ENCODE assay signal across 25 cellular contexts in the genomic region with DNA sequence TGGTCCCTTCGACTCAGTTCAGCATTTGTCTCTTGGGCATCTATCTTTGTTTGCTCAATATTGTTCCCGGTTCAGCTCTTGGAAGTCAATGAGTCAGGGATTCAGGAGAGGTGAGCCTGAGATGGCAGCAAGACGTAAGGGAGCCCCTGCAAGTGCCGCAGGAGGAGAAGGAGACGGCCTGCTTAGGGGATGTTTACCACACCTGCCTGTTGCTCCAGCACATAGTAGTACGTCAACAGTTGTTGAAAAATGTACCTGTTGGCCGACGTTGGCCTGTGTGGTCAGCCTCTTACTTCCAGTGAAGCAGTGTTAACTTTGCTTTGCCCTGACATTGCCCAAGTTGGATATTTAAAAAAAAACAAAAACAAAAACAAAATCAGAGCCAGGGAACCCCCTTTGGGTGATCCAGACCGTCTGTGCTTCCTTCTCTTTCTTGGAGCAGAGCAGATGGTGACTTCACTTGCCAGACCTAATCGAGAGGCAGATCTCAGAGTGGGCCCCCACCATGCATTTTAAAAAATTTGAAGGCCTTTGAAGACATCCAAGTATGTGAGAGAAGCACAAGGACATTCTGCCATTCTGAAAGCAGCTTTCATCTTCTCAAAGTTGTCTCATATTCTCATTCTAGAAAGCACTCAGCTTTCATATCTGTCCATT.
"Had no signal": no experiment of that assay in that cellular context is flagged by ENCODE, and none has a peak within 500 bp of the region (broad histone marks: within the 10 kb centered on the region; RNA-seq: fewer than 3 reads in every experiment).

No MANE protein-coding gene starts in this region.

- DNase-seq: activated CD4-positive, alpha-beta T cell treated with anti-CD3 and anti-CD28 coated beads for 36 hours; activated CD4-positive, CD25-positive, alpha-beta regulatory T cell; activated CD8-positive, alpha-beta T cell treated with anti-CD3 and anti-CD28 coated beads, Interleukin-2, amount 10 ng/mL, durations not matched to agents 7 days and 5 days; activated effector memory CD4-positive, alpha-beta T cell treated with Interleukin-2 at 50 U/mL for 16 hours; activated naive CD4-positive, alpha-beta T cell treated with Interleukin-2 at 50 U/mL for 16 hours; anterior cingulate cortex; colonic mucosa; effector memory CD4-positive, alpha-beta T cell; erythroblast; foreskin fibroblast; heart left ventricle; hypothalamus; immature natural killer cell; kidney; naive B cell; nephron progenitor cell; occipital lobe; right cardiac atrium; stimulated activated CD4-positive, alpha-beta T cell treated with anti-CD3 and anti-CD28 coated beads, Interleukin-15, amount 100 ng/mL, for 24 hours; stimulated activated CD4-positive, alpha-beta T cell treated with anti-CD3 and anti-CD28 coated beads, Interleukin-2, amount 100 ng/mL, for 24 hours; stimulated activated naive B cell treated with anti-CD40 and anti-IgM and Interleukin-4, amounts not matched to agents 10 μg/mL and 1 μg/mL and 100 μg/mL, for 72 hours; T-helper 2 cell; tibial artery; upper lobe of right lung had no signal

- H3K9me3 ChIP-seq: colonic mucosa, heart left ventricle, suprapubic skin, tibial artery, upper lobe of right lung had no signal

- H3K4me3 ChIP-seq: colonic mucosa, heart left ventricle, suprapubic skin, tibial artery, upper lobe of right lung had no signal

- H3K27ac ChIP-seq: colonic mucosa, heart left ventricle, suprapubic skin, tibial artery, upper lobe of right lung had no signal

- H3K4me1 ChIP-seq: colonic mucosa, suprapubic skin, tibial artery, upper lobe of right lung had no signal

- H3K36me3 ChIP-seq: colonic mucosa, heart left ventricle, suprapubic skin, tibial artery, upper lobe of right lung had no signal

- H3K27me3 ChIP-seq: colonic mucosa, suprapubic skin, tibial artery, upper lobe of right lung had no signal

- ATAC-seq: activated CD4-positive, alpha-beta T cell treated with anti-CD3 and anti-CD28 coated beads for 36 hours; activated CD8-positive, alpha-beta T cell treated with anti-CD3 and anti-CD28 coated beads, Interleukin-2, amount 10 ng/mL, durations not matched to agents 7 days and 5 days; heart left ventricle; right cardiac atrium; upper lobe of right lung had no signal
